In genomic region chr3:174198199-174198598, GRCh38 we compare ENCODE assay signal across 28 cellular contexts.
A peak's percentile ranks its signal among the peaks of the same experiment; 100 is the strongest.
DNase-seq lines count a peak whose midpoint lies in the region; ATAC-seq, FAIRE-seq and TF ChIP-seq lines count a peak whose summit lies in the region.
"Had no signal": no experiment of that assay in that cellular context is flagged by ENCODE, and none has a peak within 500 bp of the region (broad histone marks: within the 10 kb centered on the region; RNA-seq: fewer than 3 reads in every experiment).

No MANE protein-coding gene starts in this region.

- no peak for TF ChIP-seq CTCF in fibroblast of pulmonary artery (IDR thresholded peaks at IDR 0.05; ENCODE audit: low read length, missing control alignments)

- H3K27ac ChIP-seq in small intestine (ENCODE audit: low read depth in 1 of 2, low read length in 1 of 2) = no peak overlapping the region
- H3K27ac ChIP-seq: ovary, upper lobe of left lung had no signal

- H3K9me3 ChIP-seq in small intestine (ENCODE audit: control insufficient read depth, low read depth) = no peaks in the 10 kb centered on the region
- H3K9me3 ChIP-seq: ovary, upper lobe of left lung had no signal

- FAIRE-seq in small intestine (lab: Jason Lieb, UNC) = no peak
- FAIRE-seq: TTC549 had no signal

- H3K36me3 ChIP-seq in small intestine (ENCODE audit: control insufficient read depth in 2 of 2, insufficient read depth in 2 of 2, low read length in 2 of 2) = no peaks in the 10 kb centered on the region
- H3K36me3 ChIP-seq: ovary, upper lobe of left lung had no signal

- 15 to 37% (median 16%) methylated on average over 1 of the region's 1 CpG for WGBS in small intestine, 3 donors

- no peak overlapping the region for H3K4me3 ChIP-seq in fibroblast of pulmonary artery (replicated peaks; ENCODE audit: low read depth, low read length)
- no peak overlapping the region for H3K4me3 ChIP-seq in small intestine (ENCODE audit: low read depth in 1 of 2, low read length in 2 of 2)
- H3K4me3 ChIP-seq: ovary, upper lobe of left lung had no signal

- no peaks in the 10 kb centered on the region for H3K27me3 ChIP-seq in small intestine (ENCODE audit: control insufficient read depth in 2 of 2, insufficient read depth in 2 of 2, low read length in 2 of 2)
- H3K27me3 ChIP-seq: ovary, upper lobe of left lung had no signal

- no peaks in the 10 kb centered on the region for H3K4me1 ChIP-seq in small intestine (ENCODE audit: control insufficient read depth in 2 of 2, insufficient read depth in 1 of 2, low read depth in 1 of 2, low read length in 1 of 2)
- H3K4me1 ChIP-seq: upper lobe of left lung had no signal

- peak; percentile 21 for DNase-seq in NCI-H446 treated with DMSO at 0.1 percent for 48 hours (lab: John Stamatoyannopoulos, UW)
- DNase-seq in NCI-H446 (lab: John Stamatoyannopoulos, UW) = no peak
- peak; percentile 58 for DNase-seq in amniotic epithelial cell (ENCODE audit: low read depth)
- DNase-seq in fibroblast of pulmonary artery (ENCODE audit: low read depth) = peak; percentile 30
- peak; percentile 56 for DNase-seq in small intestine
- DNase-seq in nucleus accumbens (lab: John Stamatoyannopoulos, UW) = no peak
- DNase-seq: activated CD4-positive, alpha-beta T cell treated with anti-CD3 and anti-CD28 coated beads for 36 hours; activated naive CD4-positive, alpha-beta T cell treated with anti-CD3 and anti-CD28 coated beads, Interleukin-2, amount 10 ng/mL, durations not matched to agents 7 days and 5 days; activated T-cell treated with anti-CD3 and anti-CD28 coated beads, Interleukin-2, amount 50 U/mL, for 72 hours; anterior cingulate cortex; effector CD8-positive, alpha-beta T cell; H7; head of caudate nucleus; KBM-7; left colon; midbrain; natural killer cell; NCI-H2029; NCI-H2227 treated with DMSO at 0.1 percent for 48 hours; ovary; right cardiac atrium; T-cell; upper lobe of left lung had no signal

- ATAC-seq in GM19395 (IDR thresholded peaks at IDR 0.05; ENCODE audit: unreplicated experiment) = no peak
- ATAC-seq in GM21367 (IDR thresholded peaks at IDR 0.05; ENCODE audit: unreplicated experiment) = no peak
- ATAC-seq: activated CD4-positive, alpha-beta T cell treated with anti-CD3 and anti-CD28 coated beads for 36 hours; activated T-cell treated with anti-CD3 and anti-CD28 coated beads, Interleukin-2, amount 50 U/mL, for 72 hours; esophagus mucosa; left colon; natural killer cell; Panc1; right cardiac atrium; T-cell had no signal

Comparison
In these comparisons a context has a peak if more than half of its experiments do, and no peak if none do; other contexts are left out.
1. DNase-seq: peak in NCI-H446 treated with DMSO at 0.1 percent for 48 hours (single experiment), amniotic epithelial cell (single experiment), fibroblast of pulmonary artery (single experiment) and small intestine (single experiment); none in NCI-H446 (0 of 2) and nucleus accumbens (0 of 56).